1 cellular context compared by ENCODE assay signal in genomic region chr9:98142182-98142924, GRCh38.
TF ChIP-seq lines count a peak whose summit lies in the region.

No MANE protein-coding gene starts in this region.

TF ChIP-seq in H1, 55 proteins besides CTCF, POLR2A, EP300 and RAD21 (continued from another document):
- TF ChIP-seq TBP (IDR thresholded peaks at IDR 0.05; ENCODE audit: low read depth, low read length) (no peak), JUND (IDR thresholded peaks at IDR 0.05; ENCODE audit: low read length) (no peak), RFX5 (IDR thresholded peaks at IDR 0.05; ENCODE audit: borderline replicate concordance, low read depth, low read length) (no peak), MAX (IDR thresholded peaks at IDR 0.05) (no peak), RXRA (IDR thresholded peaks at IDR 0.05; ENCODE audit: insufficient read depth, low read depth, low read length) (no peak)
TF ChIP-seq in H1: peak in this region for 0.
